1 cellular context compared by ENCODE assay signal in the genomic region with DNA sequence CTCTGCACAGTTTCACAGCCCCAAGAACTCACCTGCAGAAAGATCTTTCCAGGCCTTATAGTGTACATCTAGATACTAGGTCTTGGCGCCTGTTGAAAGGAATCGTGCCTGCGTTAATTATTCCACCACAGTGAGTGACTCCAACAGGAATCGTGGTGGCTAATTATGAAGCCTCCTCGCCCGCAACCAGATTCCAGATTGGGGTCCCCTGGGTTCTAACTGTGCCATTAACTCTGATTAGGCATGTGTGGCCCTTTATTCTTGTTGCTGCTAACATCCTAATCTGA.
TF ChIP-seq lines count a peak whose summit lies in the region.

No MANE protein-coding gene starts in this region.

TF ChIP-seq in HepG2, 621 proteins besides CTCF, POLR2A, EP300 and RAD21 (continued from another document):
- TF ChIP-seq ZMYM3 (CRISPR knock-in tag; IDR thresholded peaks at IDR 0.05) (no peak), ZNF713 (CRISPR knock-in tag; IDR thresholded peaks at IDR 0.05) (no peak), SIX4 (CRISPR knock-in tag; IDR thresholded peaks at IDR 0.05) (no peak), ZNF343 (CRISPR knock-in tag; IDR thresholded peaks at IDR 0.05) (no peak), ZNF264 (CRISPR knock-in tag; IDR thresholded peaks at IDR 0.05) (no peak), ZNF33A (CRISPR knock-in tag; IDR thresholded peaks at IDR 0.05; ENCODE audit: borderline replicate concordance) (no peak), ZNF792 (CRISPR knock-in tag; IDR thresholded peaks at IDR 0.05) (no peak), ZNF549 (CRISPR knock-in tag; IDR thresholded peaks at IDR 0.05) (no peak), FOXO1 (CRISPR knock-in tag; IDR thresholded peaks at IDR 0.05) (no peak), ZSCAN25 (CRISPR knock-in tag; IDR thresholded peaks at IDR 0.05) (no peak)
